1 cellular context compared by ENCODE assay signal in the genomic region with DNA sequence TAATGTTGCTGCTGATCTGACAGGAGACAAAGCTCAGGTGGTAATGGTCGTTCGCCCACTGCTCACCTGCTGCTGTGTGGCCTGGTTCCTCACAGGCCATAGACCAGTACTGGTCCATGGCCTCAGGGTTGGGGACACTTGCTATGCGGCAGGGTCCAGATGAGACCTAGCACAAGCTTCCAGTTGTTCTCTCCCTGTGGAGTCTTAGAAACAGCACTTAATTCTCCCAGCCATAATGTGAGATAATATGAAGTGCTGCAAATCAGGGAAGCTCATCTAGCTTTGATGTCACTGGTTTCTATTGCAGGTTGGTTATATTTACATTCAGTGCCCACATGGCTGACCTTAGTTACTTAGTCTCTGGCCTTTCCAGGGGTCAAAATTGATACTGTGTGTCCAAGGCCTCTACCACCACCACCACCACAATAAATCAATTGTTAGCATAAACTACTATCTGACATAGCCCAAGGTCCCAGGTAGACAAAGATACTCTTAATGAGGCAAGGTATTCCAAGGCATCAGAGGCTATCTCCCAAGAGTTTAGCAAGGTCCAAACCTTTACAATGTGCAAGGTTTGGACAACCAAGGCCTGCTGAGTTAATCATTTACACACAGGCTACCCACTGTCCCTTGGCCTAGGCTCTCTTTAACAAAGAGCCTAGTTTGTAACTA.
TF ChIP-seq lines count a peak whose summit lies in the region.

No MANE protein-coding gene starts in this region.

TF ChIP-seq in HepG2, 621 proteins besides CTCF, POLR2A, EP300 and RAD21 (continued from another document and continues in another):
- TF ChIP-seq, protein P1, sequence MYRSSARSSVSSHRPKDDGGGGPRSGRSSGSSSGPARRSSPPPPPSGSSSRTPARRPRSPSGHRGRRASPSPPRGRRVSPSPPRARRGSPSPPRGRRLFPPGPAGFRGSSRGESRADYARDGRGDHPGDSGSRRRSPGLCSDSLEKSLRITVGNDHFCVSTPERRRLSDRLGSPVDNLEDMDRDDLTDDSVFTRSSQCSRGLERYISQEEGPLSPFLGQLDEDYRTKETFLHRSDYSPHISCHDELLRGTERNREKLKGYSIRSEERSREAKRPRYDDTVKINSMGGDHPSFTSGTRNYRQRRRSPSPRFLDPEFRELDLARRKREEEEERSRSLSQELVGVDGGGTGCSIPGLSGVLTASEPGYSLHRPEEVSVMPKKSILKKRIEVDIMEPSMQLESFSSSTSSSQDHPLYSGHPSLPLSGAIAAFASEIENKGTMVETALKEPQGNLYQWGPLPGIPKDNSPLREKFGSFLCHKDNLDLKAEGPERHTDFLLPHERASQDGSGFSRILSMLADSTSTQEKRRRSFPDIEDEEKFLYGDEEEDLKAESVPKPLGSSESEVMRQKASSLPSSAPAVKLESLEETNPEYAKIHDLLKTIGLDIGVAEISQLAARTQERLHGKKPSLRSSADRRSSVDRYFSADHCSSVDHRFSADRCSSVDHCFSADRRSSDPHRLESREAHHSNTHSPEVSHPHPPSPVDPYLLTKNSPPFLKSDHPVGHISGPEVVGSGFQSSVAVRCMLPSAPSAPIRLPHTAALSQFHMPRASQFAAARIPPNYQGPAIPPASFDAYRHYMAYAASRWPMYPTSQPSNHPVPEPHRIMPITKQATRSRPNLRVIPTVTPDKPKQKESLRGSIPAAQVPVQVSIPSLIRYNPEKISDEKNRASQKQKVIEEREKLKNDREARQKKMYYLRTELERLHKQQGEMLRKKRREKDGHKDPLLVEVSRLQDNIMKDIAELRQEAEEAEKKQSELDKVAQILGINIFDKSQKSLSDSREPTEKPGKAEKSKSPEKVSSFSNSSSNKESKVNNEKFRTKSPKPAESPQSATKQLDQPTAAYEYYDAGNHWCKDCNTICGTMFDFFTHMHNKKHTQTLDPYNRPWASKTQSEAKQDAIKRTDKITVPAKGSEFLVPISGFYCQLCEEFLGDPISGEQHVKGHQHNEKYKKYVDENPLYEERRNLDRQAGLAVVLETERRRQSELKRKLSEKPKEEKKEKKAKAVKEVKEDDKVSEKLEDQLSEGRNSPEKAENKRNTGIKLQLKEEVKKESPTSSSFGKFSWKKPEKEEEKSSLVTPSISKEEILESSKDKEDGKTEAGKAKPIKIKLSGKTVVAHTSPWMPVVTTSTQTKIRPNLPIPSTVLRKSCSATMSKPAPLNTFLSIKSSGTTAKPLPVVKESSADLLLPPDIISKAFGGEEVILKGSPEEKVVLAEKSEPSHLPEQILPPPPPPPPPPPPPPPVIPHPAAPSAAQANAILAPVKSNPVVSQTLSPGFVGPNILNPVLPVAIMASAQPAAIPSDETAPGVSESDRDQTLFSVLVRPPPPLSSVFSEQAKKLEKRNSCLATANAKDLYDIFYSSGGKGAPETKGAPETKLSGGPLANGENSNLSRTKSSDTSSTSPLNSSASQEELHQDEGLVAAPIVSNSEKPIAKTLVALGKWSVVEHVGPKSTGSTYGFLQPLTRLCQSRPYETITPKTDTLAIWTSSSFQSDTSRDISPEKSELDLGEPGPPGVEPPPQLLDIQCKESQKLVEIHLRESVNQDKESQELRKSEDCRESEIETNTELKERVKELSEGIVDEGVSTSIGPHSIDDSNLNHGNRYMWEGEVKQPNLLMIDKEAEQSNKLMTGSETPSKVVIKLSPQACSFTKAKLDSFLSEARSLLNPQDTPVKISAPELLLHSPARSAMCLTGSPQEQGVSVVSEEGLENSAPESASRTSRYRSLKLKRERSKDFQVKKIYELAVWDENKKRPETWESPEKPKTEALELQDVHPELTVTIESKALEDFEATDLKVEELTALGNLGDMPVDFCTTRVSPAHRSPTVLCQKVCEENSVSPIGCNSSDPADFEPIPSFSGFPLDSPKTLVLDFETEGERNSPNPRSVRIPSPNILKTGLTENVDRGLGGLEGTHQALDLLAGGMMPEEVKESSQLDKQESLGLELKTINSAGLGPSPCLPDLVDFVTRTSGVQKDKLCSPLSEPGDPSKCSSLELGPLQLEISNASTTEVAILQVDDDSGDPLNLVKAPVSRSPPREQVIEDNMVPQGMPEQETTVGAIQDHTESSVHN (CRISPR knock-in tag; IDR thresholded peaks at IDR 0.05), result no peak
- no peak for TF ChIP-seq SOX6 (IDR thresholded peaks at IDR 0.05)
- TF ChIP-seq SOX6 (CRISPR knock-in tag; IDR thresholded peaks at IDR 0.05), result peak; percentile 99
- 0 out of 2 replicates have a peak, but pooled peaks have one; percentile 28 for TF ChIP-seq MTA1 (CRISPR knock-in tag; IDR thresholded peaks at IDR 0.05; ENCODE audit: borderline replicate concordance)
- TF ChIP-seq HDAC6 (IDR thresholded peaks at IDR 0.05; ENCODE audit: low read depth, low read length), result no peak
- TF ChIP-seq, protein P2, sequence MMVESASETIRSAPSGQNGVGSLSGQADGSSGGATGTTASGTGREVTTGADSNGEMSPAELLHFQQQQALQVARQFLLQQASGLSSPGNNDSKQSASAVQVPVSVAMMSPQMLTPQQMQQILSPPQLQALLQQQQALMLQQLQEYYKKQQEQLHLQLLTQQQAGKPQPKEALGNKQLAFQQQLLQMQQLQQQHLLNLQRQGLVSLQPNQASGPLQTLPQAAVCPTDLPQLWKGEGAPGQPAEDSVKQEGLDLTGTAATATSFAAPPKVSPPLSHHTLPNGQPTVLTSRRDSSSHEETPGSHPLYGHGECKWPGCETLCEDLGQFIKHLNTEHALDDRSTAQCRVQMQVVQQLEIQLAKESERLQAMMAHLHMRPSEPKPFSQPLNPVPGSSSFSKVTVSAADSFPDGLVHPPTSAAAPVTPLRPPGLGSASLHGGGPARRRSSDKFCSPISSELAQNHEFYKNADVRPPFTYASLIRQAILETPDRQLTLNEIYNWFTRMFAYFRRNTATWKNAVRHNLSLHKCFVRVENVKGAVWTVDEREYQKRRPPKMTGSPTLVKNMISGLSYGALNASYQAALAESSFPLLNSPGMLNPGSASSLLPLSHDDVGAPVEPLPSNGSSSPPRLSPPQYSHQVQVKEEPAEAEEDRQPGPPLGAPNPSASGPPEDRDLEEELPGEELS (CRISPR knock-in tag; IDR thresholded peaks at IDR 0.05), result peak; percentile 92
- TF ChIP-seq, protein P3, sequence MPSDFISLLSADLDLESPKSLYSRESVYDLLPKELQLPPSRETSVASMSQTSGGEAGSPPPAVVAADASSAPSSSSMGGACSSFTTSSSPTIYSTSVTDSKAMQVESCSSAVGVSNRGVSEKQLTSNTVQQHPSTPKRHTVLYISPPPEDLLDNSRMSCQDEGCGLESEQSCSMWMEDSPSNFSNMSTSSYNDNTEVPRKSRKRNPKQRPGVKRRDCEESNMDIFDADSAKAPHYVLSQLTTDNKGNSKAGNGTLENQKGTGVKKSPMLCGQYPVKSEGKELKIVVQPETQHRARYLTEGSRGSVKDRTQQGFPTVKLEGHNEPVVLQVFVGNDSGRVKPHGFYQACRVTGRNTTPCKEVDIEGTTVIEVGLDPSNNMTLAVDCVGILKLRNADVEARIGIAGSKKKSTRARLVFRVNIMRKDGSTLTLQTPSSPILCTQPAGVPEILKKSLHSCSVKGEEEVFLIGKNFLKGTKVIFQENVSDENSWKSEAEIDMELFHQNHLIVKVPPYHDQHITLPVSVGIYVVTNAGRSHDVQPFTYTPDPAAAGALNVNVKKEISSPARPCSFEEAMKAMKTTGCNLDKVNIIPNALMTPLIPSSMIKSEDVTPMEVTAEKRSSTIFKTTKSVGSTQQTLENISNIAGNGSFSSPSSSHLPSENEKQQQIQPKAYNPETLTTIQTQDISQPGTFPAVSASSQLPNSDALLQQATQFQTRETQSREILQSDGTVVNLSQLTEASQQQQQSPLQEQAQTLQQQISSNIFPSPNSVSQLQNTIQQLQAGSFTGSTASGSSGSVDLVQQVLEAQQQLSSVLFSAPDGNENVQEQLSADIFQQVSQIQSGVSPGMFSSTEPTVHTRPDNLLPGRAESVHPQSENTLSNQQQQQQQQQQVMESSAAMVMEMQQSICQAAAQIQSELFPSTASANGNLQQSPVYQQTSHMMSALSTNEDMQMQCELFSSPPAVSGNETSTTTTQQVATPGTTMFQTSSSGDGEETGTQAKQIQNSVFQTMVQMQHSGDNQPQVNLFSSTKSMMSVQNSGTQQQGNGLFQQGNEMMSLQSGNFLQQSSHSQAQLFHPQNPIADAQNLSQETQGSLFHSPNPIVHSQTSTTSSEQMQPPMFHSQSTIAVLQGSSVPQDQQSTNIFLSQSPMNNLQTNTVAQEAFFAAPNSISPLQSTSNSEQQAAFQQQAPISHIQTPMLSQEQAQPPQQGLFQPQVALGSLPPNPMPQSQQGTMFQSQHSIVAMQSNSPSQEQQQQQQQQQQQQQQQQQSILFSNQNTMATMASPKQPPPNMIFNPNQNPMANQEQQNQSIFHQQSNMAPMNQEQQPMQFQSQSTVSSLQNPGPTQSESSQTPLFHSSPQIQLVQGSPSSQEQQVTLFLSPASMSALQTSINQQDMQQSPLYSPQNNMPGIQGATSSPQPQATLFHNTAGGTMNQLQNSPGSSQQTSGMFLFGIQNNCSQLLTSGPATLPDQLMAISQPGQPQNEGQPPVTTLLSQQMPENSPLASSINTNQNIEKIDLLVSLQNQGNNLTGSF (CRISPR knock-in tag; IDR thresholded peaks at IDR 0.05), result no peak
- TF ChIP-seq ZNF263 (CRISPR knock-in tag; IDR thresholded peaks at IDR 0.05), result no peak
- no peak for TF ChIP-seq SUZ12 (IDR thresholded peaks at IDR 0.05; ENCODE audit: low read depth, low read length)
- no peak for TF ChIP-seq SIN3B (IDR thresholded peaks at IDR 0.05; ENCODE audit: low read length)
- TF ChIP-seq EZH2 (conservative IDR thresholded peaks at IDR 0.05; ENCODE audit: low read depth, low read length), result no peak
- no peak for TF ChIP-seq ZNF383 (CRISPR knock-in tag; IDR thresholded peaks at IDR 0.05; ENCODE audit: borderline replicate concordance)
- TF ChIP-seq RXRB (CRISPR knock-in tag; IDR thresholded peaks at IDR 0.05; ENCODE audit: borderline replicate concordance), result peak; percentile 61
- TF ChIP-seq THYN1 (CRISPR knock-in tag; IDR thresholded peaks at IDR 0.05; ENCODE audit: borderline replicate concordance, low read depth), result no peak
- TF ChIP-seq BRD4 (CRISPR knock-in tag; IDR thresholded peaks at IDR 0.05), result 0 out of 2 replicates have a peak, but pooled peaks have one; percentile 51
- TF ChIP-seq ZIK1 (CRISPR knock-in tag; IDR thresholded peaks at IDR 0.05; ENCODE audit: borderline replicate concordance, low read depth), result no peak
- TF ChIP-seq, protein P4, sequence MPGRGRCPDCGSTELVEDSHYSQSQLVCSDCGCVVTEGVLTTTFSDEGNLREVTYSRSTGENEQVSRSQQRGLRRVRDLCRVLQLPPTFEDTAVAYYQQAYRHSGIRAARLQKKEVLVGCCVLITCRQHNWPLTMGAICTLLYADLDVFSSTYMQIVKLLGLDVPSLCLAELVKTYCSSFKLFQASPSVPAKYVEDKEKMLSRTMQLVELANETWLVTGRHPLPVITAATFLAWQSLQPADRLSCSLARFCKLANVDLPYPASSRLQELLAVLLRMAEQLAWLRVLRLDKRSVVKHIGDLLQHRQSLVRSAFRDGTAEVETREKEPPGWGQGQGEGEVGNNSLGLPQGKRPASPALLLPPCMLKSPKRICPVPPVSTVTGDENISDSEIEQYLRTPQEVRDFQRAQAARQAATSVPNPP (CRISPR knock-in tag; IDR thresholded peaks at IDR 0.05), result no peak
- TF ChIP-seq ARNTL (CRISPR knock-in tag; IDR thresholded peaks at IDR 0.05), result no peak; the same call in 1 of the 2 replicates
- no peak for TF ChIP-seq ZNF616 (CRISPR knock-in tag; IDR thresholded peaks at IDR 0.05; ENCODE audit: low read depth)
- no peak for TF ChIP-seq CENPT (CRISPR knock-in tag; IDR thresholded peaks at IDR 0.05; ENCODE audit: low read depth)
- no peak; the same call in 1 of the 2 replicates for TF ChIP-seq ZBTB7B (CRISPR knock-in tag; IDR thresholded peaks at IDR 0.05)
- TF ChIP-seq ARNT2 (CRISPR knock-in tag; IDR thresholded peaks at IDR 0.05; ENCODE audit: low read depth), result peak; percentile 64
- TF ChIP-seq, protein P5, sequence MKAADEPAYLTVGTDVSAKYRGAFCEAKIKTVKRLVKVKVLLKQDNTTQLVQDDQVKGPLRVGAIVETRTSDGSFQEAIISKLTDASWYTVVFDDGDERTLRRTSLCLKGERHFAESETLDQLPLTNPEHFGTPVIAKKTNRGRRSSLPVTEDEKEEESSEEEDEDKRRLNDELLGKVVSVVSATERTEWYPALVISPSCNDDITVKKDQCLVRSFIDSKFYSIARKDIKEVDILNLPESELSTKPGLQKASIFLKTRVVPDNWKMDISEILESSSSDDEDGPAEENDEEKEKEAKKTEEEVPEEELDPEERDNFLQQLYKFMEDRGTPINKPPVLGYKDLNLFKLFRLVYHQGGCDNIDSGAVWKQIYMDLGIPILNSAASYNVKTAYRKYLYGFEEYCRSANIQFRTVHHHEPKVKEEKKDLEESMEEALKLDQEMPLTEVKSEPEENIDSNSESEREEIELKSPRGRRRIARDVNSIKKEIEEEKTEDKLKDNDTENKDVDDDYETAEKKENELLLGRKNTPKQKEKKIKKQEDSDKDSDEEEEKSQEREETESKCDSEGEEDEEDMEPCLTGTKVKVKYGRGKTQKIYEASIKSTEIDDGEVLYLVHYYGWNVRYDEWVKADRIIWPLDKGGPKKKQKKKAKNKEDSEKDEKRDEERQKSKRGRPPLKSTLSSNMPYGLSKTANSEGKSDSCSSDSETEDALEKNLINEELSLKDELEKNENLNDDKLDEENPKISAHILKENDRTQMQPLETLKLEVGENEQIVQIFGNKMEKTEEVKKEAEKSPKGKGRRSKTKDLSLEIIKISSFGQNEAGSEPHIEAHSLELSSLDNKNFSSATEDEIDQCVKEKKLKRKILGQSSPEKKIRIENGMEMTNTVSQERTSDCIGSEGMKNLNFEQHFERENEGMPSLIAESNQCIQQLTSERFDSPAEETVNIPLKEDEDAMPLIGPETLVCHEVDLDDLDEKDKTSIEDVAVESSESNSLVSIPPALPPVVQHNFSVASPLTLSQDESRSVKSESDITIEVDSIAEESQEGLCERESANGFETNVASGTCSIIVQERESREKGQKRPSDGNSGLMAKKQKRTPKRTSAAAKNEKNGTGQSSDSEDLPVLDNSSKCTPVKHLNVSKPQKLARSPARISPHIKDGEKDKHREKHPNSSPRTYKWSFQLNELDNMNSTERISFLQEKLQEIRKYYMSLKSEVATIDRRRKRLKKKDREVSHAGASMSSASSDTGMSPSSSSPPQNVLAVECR (CRISPR knock-in tag; IDR thresholded peaks at IDR 0.05; ENCODE audit: borderline replicate concordance), result peak; percentile 28; the same call in 1 of the 2 replicates
- TF ChIP-seq PPARG (CRISPR knock-in tag; conservative IDR thresholded peaks at IDR 0.05), result peak; percentile 67; the same call in 1 of the 2 replicates
- TF ChIP-seq ZSCAN20 (CRISPR knock-in tag; IDR thresholded peaks at IDR 0.05; ENCODE audit: borderline replicate concordance), result no peak
- no peak for TF ChIP-seq NPAS2 (CRISPR knock-in tag; IDR thresholded peaks at IDR 0.05; ENCODE audit: borderline replicate concordance)
- no peak for TF ChIP-seq ZFYVE20 (CRISPR knock-in tag; IDR thresholded peaks at IDR 0.05; ENCODE audit: borderline replicate concordance, low read depth)
- no peak for TF ChIP-seq NR3C1 (CRISPR knock-in tag; IDR thresholded peaks at IDR 0.05)
- no peak for TF ChIP-seq KDM5A (IDR thresholded peaks at IDR 0.05; ENCODE audit: borderline replicate concordance, low read length)
- TF ChIP-seq HES4 (CRISPR knock-in tag; IDR thresholded peaks at IDR 0.05; ENCODE audit: borderline replicate concordance), result no peak
- peak; percentile 60; the same call in 1 of the 2 replicates for TF ChIP-seq ZC3H13 (CRISPR knock-in tag; IDR thresholded peaks at IDR 0.05)
